In the genomic region with DNA sequence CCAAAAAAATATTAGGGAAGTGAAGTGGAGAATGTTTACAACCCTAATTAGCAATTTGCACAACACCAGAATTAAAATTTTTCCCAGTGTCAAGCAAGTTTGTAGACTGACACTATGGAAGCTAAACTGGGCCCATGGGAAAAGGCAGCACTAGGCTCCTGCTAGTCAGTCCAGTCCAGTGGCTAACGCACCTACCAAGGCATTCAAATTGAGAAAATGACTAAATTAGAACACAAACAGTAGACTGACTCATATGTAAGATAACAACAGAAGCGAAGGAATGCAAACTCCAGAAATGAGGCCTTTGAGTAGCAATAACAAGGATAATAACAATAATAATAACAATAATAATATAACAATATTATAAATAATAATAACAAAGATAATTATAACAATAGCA, we compare ENCODE assay signal across 22 cellular contexts.
"Had no signal": no experiment of that assay in that cellular context is flagged by ENCODE, and none has a peak within 500 bp of the region (broad histone marks: within the 10 kb centered on the region; RNA-seq: fewer than 3 reads in every experiment).

No MANE protein-coding gene starts in this region.

- H3K4me3 Mint-ChIP-seq: activated CD8-positive, alpha-beta T cell treated with anti-CD3 and anti-CD28 coated beads, Interleukin-2, amount 10 ng/mL, durations not matched to agents 7 days and 5 days; activated naive CD8-positive, alpha-beta T cell treated with anti-CD3 and anti-CD28 coated beads, Interleukin-2, amount 10 ng/mL, durations not matched to agents 7 days and 5 days; brain; T-helper 1 cell treated with Interleukin-12 subunit alpha and Interleukin-12 subunit beta and Interleukin-4 antibody, amounts not matched to agents 30 μg/mL and 1 μg/mL, for 36 hours; WTC11 had no signal

- H3K4me3 ChIP-seq: colonic mucosa had no signal

- H3K27me3 ChIP-seq: colonic mucosa had no signal

- H3K27me3 Mint-ChIP-seq: activated naive CD8-positive, alpha-beta T cell treated with anti-CD3 and anti-CD28 coated beads, Interleukin-2, amount 10 ng/mL, durations not matched to agents 7 days and 5 days; brain had no signal

- H3K9me3 Mint-ChIP-seq: activated naive CD8-positive, alpha-beta T cell treated with anti-CD3 and anti-CD28 coated beads, Interleukin-2, amount 10 ng/mL, durations not matched to agents 7 days and 5 days; T-helper 1 cell treated with Interleukin-12 subunit alpha and Interleukin-12 subunit beta and Interleukin-4 antibody, amounts not matched to agents 30 μg/mL and 1 μg/mL, for 36 hours; WTC11 had no signal

- H3K36me3 ChIP-seq: colonic mucosa had no signal

- H3K4me1 Mint-ChIP-seq: activated naive CD8-positive, alpha-beta T cell treated with anti-CD3 and anti-CD28 coated beads, Interleukin-2, amount 10 ng/mL, durations not matched to agents 7 days and 5 days had no signal

- H3K9me3 ChIP-seq: colonic mucosa had no signal

- DNase-seq: activated CD4-positive, alpha-beta T cell treated with anti-CD3 and anti-CD28 coated beads for 48 hours; activated CD4-positive, alpha-beta T cell treated with anti-CD3 and anti-CD28 coated beads, Interleukin-2, amount 50 U/mL, for 4 hours; activated CD4-positive, CD25-positive, alpha-beta regulatory T cell treated with anti-CD3 and anti-CD28 coated beads, Interleukin-2, amount 50 U/mL, for 72 hours; activated CD8-positive, alpha-beta memory T cell treated with anti-CD3 and anti-CD28 coated beads, Interleukin-2, amount 50 U/mL, for 48 hours; activated CD8-positive, alpha-beta T cell treated with anti-CD3 and anti-CD28 coated beads, Interleukin-2, amount 10 ng/mL, durations not matched to agents 7 days and 5 days; activated naive CD4-positive, alpha-beta T cell treated with anti-CD3 and anti-CD28 coated beads, Interleukin-2, amount 50 U/mL, for 16 hours; activated naive CD8-positive, alpha-beta T cell treated with anti-CD3 and anti-CD28 coated beads, Interleukin-2, amount 10 ng/mL, durations not matched to agents 7 days and 5 days; activated T-cell treated with anti-CD3 and anti-CD28 coated beads, Interleukin-2, amount 50 U/mL, for 1 hour; aorta; cerebellar nuclear complex; colonic mucosa; Kasumi-1; NCI-H1092; NCI-H1417; NCI-H1694; NCI-H2029 treated with DMSO at 0.1 percent for 48 hours; NCI-H510A treated with DMSO at 0.1 percent for 48 hours; NCI-H69; SHP77 treated with DMSO at 0.1 percent for 48 hours had no signal

- H3K4me1 ChIP-seq: colonic mucosa had no signal

- H3K36me3 Mint-ChIP-seq: activated naive CD8-positive, alpha-beta T cell treated with anti-CD3 and anti-CD28 coated beads, Interleukin-2, amount 10 ng/mL, durations not matched to agents 7 days and 5 days; WTC11 had no signal

- H3K27ac ChIP-seq: colonic mucosa had no signal

- H3K27ac Mint-ChIP-seq: activated CD8-positive, alpha-beta T cell treated with anti-CD3 and anti-CD28 coated beads, Interleukin-2, amount 10 ng/mL, durations not matched to agents 7 days and 5 days; activated naive CD8-positive, alpha-beta T cell treated with anti-CD3 and anti-CD28 coated beads, Interleukin-2, amount 10 ng/mL, durations not matched to agents 7 days and 5 days; T-helper 1 cell treated with Interleukin-12 subunit alpha and Interleukin-12 subunit beta and Interleukin-4 antibody, amounts not matched to agents 30 μg/mL and 1 μg/mL, for 36 hours; WTC11 had no signal

- ATAC-seq: activated CD8-positive, alpha-beta T cell treated with anti-CD3 and anti-CD28 coated beads, Interleukin-2, amount 10 ng/mL, durations not matched to agents 7 days and 5 days; WTC11 had no signal
